Comparison of ENCODE assay signal across 7 cellular contexts in the genomic region with DNA sequence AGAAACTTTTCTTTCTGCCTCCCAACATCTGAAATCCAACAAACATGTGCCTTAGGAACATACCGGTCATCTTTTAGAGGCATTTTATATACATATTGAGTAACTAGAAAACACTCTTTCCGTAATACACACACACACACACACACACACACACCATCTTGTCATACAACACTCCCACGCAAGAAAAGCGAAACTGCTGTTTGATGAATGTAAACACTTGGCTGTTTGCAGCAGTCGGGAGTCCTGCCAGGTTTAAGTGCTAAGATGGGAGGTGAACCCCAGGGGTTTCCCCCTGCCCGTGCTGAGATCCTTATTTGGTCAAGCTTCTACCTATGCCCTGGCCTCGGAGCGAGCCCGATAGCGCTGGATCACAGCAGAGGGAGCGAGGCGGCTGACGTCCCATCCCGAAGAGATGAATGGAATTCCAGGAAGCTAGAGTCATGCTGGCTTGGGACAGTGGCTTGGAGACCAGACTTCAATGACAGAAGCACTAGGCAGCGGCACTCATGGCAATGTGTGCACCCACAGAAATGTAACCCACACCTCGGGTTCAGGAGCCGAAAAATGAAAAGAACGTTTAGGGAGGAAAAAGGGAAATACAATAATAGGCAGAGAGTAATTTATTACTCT. TPM values are rescaled to one million over a fixed set of nuclear protein-coding genes. Genes with fewer than 3 reads are reported as not detected.
DNase-seq lines count a peak whose midpoint lies in the region; ATAC-seq and TF ChIP-seq lines count a peak whose summit lies in the region.

No MANE protein-coding gene starts in this region.

- H3K9me3 Mint-ChIP-seq in mesothelial cell of epicardium, result no peaks in the 10 kb centered on the region

- H4K20me1 ChIP-seq in PC-9 (ENCODE audit: insufficient read depth), result no peaks in the 10 kb centered on the region; the same call in 1 of the 2 replicates

- BruUV-seq in PC-9 (replicated peaks; lab: Mats Ljungman, UMichigan), result no TSS peak

- TF ChIP-seq CTCF in PC-9 (conservative IDR thresholded peaks at IDR 0.05) (no peak), epithelial cell of esophagus (IDR thresholded peaks at IDR 0.05; ENCODE audit: insufficient read depth, low read depth, low read length, missing control alignments) (no peak), mesothelial cell of epicardium (IDR thresholded peaks at IDR 0.05; ENCODE audit: unreplicated experiment) (no peak)

- intact Hi-C loops in PC-9 (cut with micrococcal nuclease; ENCODE audit: unreplicated experiment), result loop anchor here (1.0 to 10.0 kb wide), 15 partner anchors 145 to 871 kb away; no protein-coding TSS in a partner anchor

- POLR2A ChIA-PET in PC-9 (lab: Charles Lee; ENCODE audit: unreplicated experiment), result interaction anchor here (0.5 to 2.3 kb wide), 11 partner anchors 49 to 933 kb away, joined by 3 to 36 read pairs (median 4); no protein-coding TSS in a partner anchor

- H3K27ac ChIP-seq in PC-9, result peak overlapping the region; percentile 44

- peak overlapping the region; percentile 97 for H3K4me2 ChIP-seq in PC-9

- H3K4me1 ChIP-seq in PC-9 (replicated peaks; ENCODE audit: insufficient read depth), result peaks cover 22% of the 10 kb centered on the region; the same call in 1 of the 2 replicates

- H3K36me3 Mint-ChIP-seq in mesothelial cell of epicardium, result peaks cover 5% of the 10 kb centered on the region

- H3K9me2 ChIP-seq in PC-9 (ENCODE audit: insufficient read depth), result no peaks in the 10 kb centered on the region

- H3K79me2 ChIP-seq in PC-9 (ENCODE audit: low read depth), result peaks cover 20% of the 10 kb centered on the region

- peak; percentile 74 to 83 for DNase-seq in PC-9
- peak; percentile 85 for DNase-seq in epithelial cell of esophagus (ENCODE audit: low read depth)
- peak in 1 of 2 experiments; percentile 63 for DNase-seq in mesothelial cell of epicardium (ENCODE audit: low spot score in 2 of 2, unreplicated experiment in 2 of 2)
- DNase-seq in NCI-H1436 treated with DMSO at 0.1 percent for 48 hours (lab: John Stamatoyannopoulos, UW), result no peak
- no peak for DNase-seq in stimulated activated CD4-positive, alpha-beta T cell treated with anti-CD3 and anti-CD28 coated beads, Interleukin-2, amount 100 ng/mL, for 24 hours

- H3K27me3 ChIP-seq in PC-9 (ENCODE audit: insufficient read depth, low read depth), result no peaks in the 10 kb centered on the region

- peaks cover 47% of the 10 kb centered on the region for H3K4me1 Mint-ChIP-seq in mesothelial cell of epicardium

- ATAC-seq in GM19035 (IDR thresholded peaks at IDR 0.05; ENCODE audit: unreplicated experiment) (peak; percentile 9), GM18517 (IDR thresholded peaks at IDR 0.05; ENCODE audit: unreplicated experiment) (no peak)

- no peaks in the 10 kb centered on the region for H3K9me3 ChIP-seq in PC-9 (ENCODE audit: insufficient read depth, low read depth)

- H3K36me3 ChIP-seq in PC-9 (ENCODE audit: low read depth), result peaks cover 4% of the 10 kb centered on the region; the same call in 1 of the 2 replicates

- H3F3A ChIP-seq in PC-9 (ENCODE audit: insufficient read depth, low read depth), result no peaks in the 10 kb centered on the region

- no peaks in the 10 kb centered on the region for H3K27me3 Mint-ChIP-seq in mesothelial cell of epicardium (ENCODE audit: low read depth)

- peak overlapping the region; percentile 58 for H2AFZ ChIP-seq in PC-9

- peak overlapping the region; percentile 99 for H3K27ac Mint-ChIP-seq in mesothelial cell of epicardium

- CTCF ChIA-PET in PC-9 (lab: Charles Lee), result interaction anchor here (0.7 to 3.0 kb wide), 4 partner anchors 366 to 875 kb away, joined by 3 to 16 read pairs (median 4); no protein-coding TSS in a partner anchor

- peak overlapping the region; percentile 81 for H3K4me3 Mint-ChIP-seq in mesothelial cell of epicardium

- H3K4me3 ChIP-seq in PC-9, result peak overlapping the region; percentile 70; the same call in 1 of the 2 replicates
- peak overlapping the region; percentile 59 for H3K4me3 ChIP-seq in epithelial cell of esophagus (ENCODE audit: low read length)

RNA-seq across cellular contexts. Expression of a gene that starts 1.3 kb away (rescaled TPM):
- total RNA-seq in PC-9 (2021) (406 and 512 TPM in 2 replicates), mesothelial cell of epicardium (332 to 367 TPM (median 337 TPM) in 3 replicates)

Comparison
In these comparisons a context has a peak if more than half of its experiments do, and no peak if none do; other contexts are left out.
1. DNase-seq: peak in PC-9 (2 of 2) and epithelial cell of esophagus (single experiment); none in NCI-H1436 treated with DMSO at 0.1 percent for 48 hours (single experiment) and stimulated activated CD4-positive, alpha-beta T cell treated with anti-CD3 and anti-CD28 coated beads, Interleukin-2, amount 100 ng/mL, for 24 hours (0 of 2).